1 cellular context compared by ENCODE assay signal in the genomic region with DNA sequence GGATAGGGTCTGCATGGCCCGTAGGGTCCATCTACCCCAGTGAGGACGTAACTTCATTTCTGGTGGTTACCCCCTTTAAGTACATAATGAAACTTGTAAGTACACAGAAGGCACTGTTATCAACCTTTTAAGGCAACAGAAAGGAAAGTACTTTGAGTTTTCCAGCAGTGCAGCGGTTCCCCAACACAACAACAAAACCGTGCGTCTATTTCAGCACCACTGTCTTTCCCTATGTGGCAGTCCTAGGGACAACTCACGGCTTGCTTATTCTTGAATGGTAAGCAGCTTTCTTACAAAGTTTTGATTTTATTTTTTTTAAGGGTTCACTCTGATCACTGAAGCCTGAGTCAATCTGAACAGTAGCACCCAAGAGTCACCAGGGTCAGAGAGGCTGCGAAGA.
A peak's percentile ranks its signal among the peaks of the same experiment; 100 is the strongest.
TF ChIP-seq lines count a peak whose summit lies in the region.

No MANE protein-coding gene starts in this region.

TF ChIP-seq in HepG2, 621 proteins besides CTCF, POLR2A, EP300 and RAD21 (continued from another document):
- TF ChIP-seq ISL2 (CRISPR knock-in tag; IDR thresholded peaks at IDR 0.05): 0 out of 2 replicates have a peak, but pooled peaks have one; percentile 15
- peak; percentile 40; the same call in 1 of the 2 replicates for TF ChIP-seq MED1 (CRISPR knock-in tag; IDR thresholded peaks at IDR 0.05)
